In genomic region chr18:7566587-7567486, GRCh38 we compare ENCODE assay signal across 8 cellular contexts. TPM values are rescaled to one million over a fixed set of nuclear protein-coding genes. Genes with fewer than 3 reads are reported as not detected.
A peak's percentile ranks its signal among the peaks of the same experiment; 100 is the strongest.
DNase-seq lines count a peak whose midpoint lies in the region; ATAC-seq and TF ChIP-seq lines count a peak whose summit lies in the region.

Gene PTPRM (plus strand): TSS chr18:7567316. CDS start chr18:7567819, 503 bp downstream.

- peak within 1 kb of the TSS; percentile 22 for H3K9ac ChIP-seq in iPS-18a (ENCODE audit: low read length)

- no peak for TF ChIP-seq CTCF in cardiac fibroblast (IDR thresholded peaks at IDR 0.05; ENCODE audit: low read depth, low read length)
- TF ChIP-seq CTCF in retinal pigment epithelial cell (conservative IDR thresholded peaks at IDR 0.05; ENCODE audit: low read depth, low read length): peak; percentile 33

- peaks cover 50% of the 10 kb centered on the region for H3K27me3 ChIP-seq in iPS-18a (ENCODE audit: control insufficient read depth, insufficient read depth, low read length)

- H3K4me3 ChIP-seq in cardiac fibroblast (replicated peaks in 1 of 2; ENCODE audit: low read depth in 2 of 2, low read length in 2 of 2): peak within 1 kb of the TSS; percentile 77 to 83
- H3K4me3 ChIP-seq in iPS-18a (ENCODE audit: low read length): peak within 1 kb of the TSS; percentile 66
- peak within 1 kb of the TSS; percentile 77 for H3K4me3 ChIP-seq in retinal pigment epithelial cell (ENCODE audit: low read length)

- no peaks in the 10 kb centered on the region for H3K36me3 ChIP-seq in iPS-18a (ENCODE audit: control insufficient read depth, low read depth, low read length)

- ATAC-seq in GM21786 (IDR thresholded peaks at IDR 0.05; ENCODE audit: unreplicated experiment): peak; percentile 83

- H3K9me3 ChIP-seq in iPS-18a (ENCODE audit: control insufficient read depth, low read depth, low read length): no peaks in the 10 kb centered on the region

- H3K27ac ChIP-seq in iPS-18a (ENCODE audit: low read length): no peak within 1 kb of the TSS

- DNase-seq in G401 (ENCODE audit: low spot score): peak; percentile 14
- peak; percentile 66 for DNase-seq in KBM-7
- peak; percentile 36 for DNase-seq in T-helper 9 cell
- peak; percentile 72 to 90 for DNase-seq in cardiac fibroblast (ENCODE audit: low read depth in 2 of 2)
- DNase-seq in retinal pigment epithelial cell (ENCODE audit: low read depth): no peak
- DNase-seq in SHP77 (lab: John Stamatoyannopoulos, UW): no peak

- H3K4me1 ChIP-seq in iPS-18a (ENCODE audit: control insufficient read depth, low read depth, low read length): peaks cover 9% of the 10 kb centered on the region

- in situ Hi-C loops in G401 (cut with HindIII; ENCODE audit: low sequenced_read_pairs) (no loop called here), KBM-7 (cut with MboI; ENCODE audit: low pct_unique_long_range_greater_than_20kb, low sequenced_read_pairs) (no loop called here)

RNA-seq across cellular contexts. Expression of gene PTPRM, which starts in this region (rescaled TPM):
- total RNA-seq in G401 (2014; rRNA removed; shearing (Covaris generic)): not detected in 2 replicates

Comparison
In these comparisons a context has a peak if more than half of its experiments do, and no peak if none do; other contexts are left out.
1. Peak in DNase-seq in G401; RNA of the gene not detected or under 1 TPM.
2. DNase-seq: peak in KBM-7 (single experiment), T-helper 9 cell (single experiment) and cardiac fibroblast (2 of 2); none in retinal pigment epithelial cell (single experiment) and SHP77 (0 of 2).
3. Peak in every context shown above with its lines, with median percentiles within 50 percentile points of each other: H3K4me3 ChIP-seq.